25 cellular contexts compared by ENCODE assay signal in genomic region chr18:6428851-6429395, GRCh38. TPM values are rescaled to one million over a fixed set of nuclear protein-coding genes. Genes with fewer than 3 reads are reported as not detected.
"Had no signal": no experiment of that assay in that cellular context is flagged by ENCODE, and none has a peak within 500 bp of the region (broad histone marks: within the 10 kb centered on the region; RNA-seq: fewer than 3 reads in every experiment).

No MANE protein-coding gene starts in this region.

- H3K36me3 Mint-ChIP-seq: activated naive CD4-positive, alpha-beta T cell treated with anti-CD3 and anti-CD28 coated beads, Interleukin-2, amount 10 ng/mL, durations not matched to agents 7 days and 5 days; activated naive CD4-positive, alpha-beta T cell treated with anti-CD3 and anti-CD28 coated beads, Interleukin-2, amount 50 U/mL, for 72 hours; activated naive CD8-positive, alpha-beta T cell treated with anti-CD3 and anti-CD28 coated beads, Interleukin-2, amount 10 ng/mL, durations not matched to agents 7 days and 5 days; brain; WTC11 had no signal

- H3K4me1 ChIP-seq: ascending aorta had no signal

- H3K4me3 ChIP-seq: ascending aorta had no signal

- H3K9me3 Mint-ChIP-seq: activated CD4-positive, alpha-beta T cell treated with anti-CD3 and anti-CD28 coated beads, Interleukin-2, amount 10 ng/mL, durations not matched to agents 7 days and 5 days; activated naive CD4-positive, alpha-beta T cell treated with anti-CD3 and anti-CD28 coated beads, Interleukin-2, amount 10 ng/mL, durations not matched to agents 7 days and 5 days; activated naive CD8-positive, alpha-beta T cell treated with anti-CD3 and anti-CD28 coated beads, Interleukin-2, amount 10 ng/mL, durations not matched to agents 7 days and 5 days; activated T-cell treated with anti-CD3 and anti-CD28 coated beads, Interleukin-2, amount 50 U/mL, for 24 hours; central memory CD8-positive, alpha-beta T cell; WTC11 had no signal

- H3K4me3 Mint-ChIP-seq: activated CD4-positive, alpha-beta memory T cell treated with anti-CD3 and anti-CD28 coated beads, Interleukin-2, amount 10 ng/mL, durations not matched to agents 7 days and 5 days; activated CD4-positive, alpha-beta T cell treated with anti-CD3 and anti-CD28 coated beads, Interleukin-2, amount 10 ng/mL, durations not matched to agents 7 days and 5 days; activated naive CD4-positive, alpha-beta T cell treated with anti-CD3 and anti-CD28 coated beads, Interleukin-2, amount 10 ng/mL, durations not matched to agents 7 days and 5 days; activated naive CD8-positive, alpha-beta T cell treated with anti-CD3 and anti-CD28 coated beads, Interleukin-2, amount 10 ng/mL, durations not matched to agents 7 days and 5 days; activated T-cell treated with anti-CD3 and anti-CD28 coated beads, Interleukin-2, amount 50 U/mL, for 24 hours; activated T-cell treated with anti-CD3 and anti-CD28 coated beads, Interleukin-2, amount 50 U/mL, for 72 hours; brain; central memory CD8-positive, alpha-beta T cell; effector memory CD8-positive, alpha-beta T cell; WTC11 had no signal

- H3K36me3 ChIP-seq: ascending aorta had no signal

- H3K27me3 Mint-ChIP-seq: activated CD4-positive, alpha-beta memory T cell treated with anti-CD3 and anti-CD28 coated beads, Interleukin-2, amount 10 ng/mL, durations not matched to agents 7 days and 5 days; activated CD4-positive, alpha-beta T cell treated with anti-CD3 and anti-CD28 coated beads, Interleukin-2, amount 10 ng/mL, durations not matched to agents 7 days and 5 days; activated naive CD4-positive, alpha-beta T cell treated with anti-CD3 and anti-CD28 coated beads, Interleukin-2, amount 10 ng/mL, durations not matched to agents 7 days and 5 days; activated naive CD8-positive, alpha-beta T cell treated with anti-CD3 and anti-CD28 coated beads, Interleukin-2, amount 10 ng/mL, durations not matched to agents 7 days and 5 days; activated T-cell treated with anti-CD3 and anti-CD28 coated beads, Interleukin-2, amount 50 U/mL, for 24 hours; central memory CD8-positive, alpha-beta T cell; effector memory CD8-positive, alpha-beta T cell had no signal

- H3K9me3 ChIP-seq: ascending aorta had no signal

- H3K27ac ChIP-seq: ascending aorta had no signal

- ATAC-seq: activated naive CD4-positive, alpha-beta T cell treated with anti-CD3 and anti-CD28 coated beads, Interleukin-2, amount 50 U/mL, for 72 hours; activated T-cell treated with anti-CD3 and anti-CD28 coated beads, Interleukin-2, amount 50 U/mL, for 72 hours; effector memory CD8-positive, alpha-beta T cell; WTC11 had no signal

- DNase-seq: activated CD4-positive, alpha-beta memory T cell treated with anti-CD3 and anti-CD28 coated beads, Interleukin-2, amount 10 ng/mL, durations not matched to agents 7 days and 5 days; activated CD4-positive, alpha-beta T cell treated with anti-CD3 and anti-CD28 coated beads for 1 hour; activated CD4-positive, alpha-beta T cell treated with anti-CD3 and anti-CD28 coated beads for 4 hours; activated CD4-positive, alpha-beta T cell treated with anti-CD3 and anti-CD28 coated beads, Interleukin-2, amount 10 ng/mL, durations not matched to agents 7 days and 5 days; activated CD4-positive, alpha-beta T cell treated with anti-CD3 and anti-CD28 coated beads, Interleukin-2, amount 50 U/mL, for 4 hours; activated CD8-positive, alpha-beta memory T cell treated with anti-CD3 and anti-CD28 coated beads, Interleukin-2, amount 50 U/mL, for 48 hours; activated gamma-delta T cell; activated naive CD4-positive, alpha-beta T cell; activated naive CD4-positive, alpha-beta T cell treated with anti-CD3 and anti-CD28 coated beads, Interleukin-2, amount 10 ng/mL, durations not matched to agents 7 days and 5 days; activated naive CD8-positive, alpha-beta T cell treated with anti-CD3 and anti-CD28 coated beads, Interleukin-2, amount 10 ng/mL, durations not matched to agents 7 days and 5 days; activated T-cell treated with anti-CD3 and anti-CD28 coated beads for 4 hours; activated T-cell treated with anti-CD3 and anti-CD28 coated beads, Interleukin-2, amount 50 U/mL, for 24 hours; activated T-cell treated with anti-CD3 and anti-CD28 coated beads, Interleukin-2, amount 50 U/mL, for 72 hours; cortex of kidney; dermis blood vessel endothelial cell; effector CD4-positive, alpha-beta T cell; effector memory CD8-positive, alpha-beta T cell; erythroblast; foreskin fibroblast; T-helper 2 cell had no signal

- H3K4me1 Mint-ChIP-seq: activated CD4-positive, alpha-beta memory T cell treated with anti-CD3 and anti-CD28 coated beads, Interleukin-2, amount 10 ng/mL, durations not matched to agents 7 days and 5 days; activated CD4-positive, alpha-beta T cell treated with anti-CD3 and anti-CD28 coated beads, Interleukin-2, amount 10 ng/mL, durations not matched to agents 7 days and 5 days; activated naive CD4-positive, alpha-beta T cell treated with anti-CD3 and anti-CD28 coated beads, Interleukin-2, amount 10 ng/mL, durations not matched to agents 7 days and 5 days; activated naive CD8-positive, alpha-beta T cell treated with anti-CD3 and anti-CD28 coated beads, Interleukin-2, amount 10 ng/mL, durations not matched to agents 7 days and 5 days; central memory CD8-positive, alpha-beta T cell had no signal

- H3K27me3 ChIP-seq: ascending aorta had no signal

- H3K27ac Mint-ChIP-seq: activated CD4-positive, alpha-beta memory T cell treated with anti-CD3 and anti-CD28 coated beads, Interleukin-2, amount 10 ng/mL, durations not matched to agents 7 days and 5 days; activated CD4-positive, alpha-beta T cell treated with anti-CD3 and anti-CD28 coated beads, Interleukin-2, amount 10 ng/mL, durations not matched to agents 7 days and 5 days; activated naive CD4-positive, alpha-beta T cell treated with anti-CD3 and anti-CD28 coated beads, Interleukin-2, amount 10 ng/mL, durations not matched to agents 7 days and 5 days; activated naive CD4-positive, alpha-beta T cell treated with anti-CD3 and anti-CD28 coated beads, Interleukin-2, amount 50 U/mL, for 72 hours; activated naive CD8-positive, alpha-beta T cell treated with anti-CD3 and anti-CD28 coated beads, Interleukin-2, amount 10 ng/mL, durations not matched to agents 7 days and 5 days; activated T-cell treated with anti-CD3 and anti-CD28 coated beads, Interleukin-2, amount 50 U/mL, for 24 hours; activated T-cell treated with anti-CD3 and anti-CD28 coated beads, Interleukin-2, amount 50 U/mL, for 72 hours; brain; effector memory CD8-positive, alpha-beta T cell; WTC11 had no signal

RNA-seq across cellular contexts. Expression of gene L3MBTL4, which starts 14.2 kb away (rescaled TPM):
- total RNA-seq: ascending aorta had no signal
